In the genomic region with DNA sequence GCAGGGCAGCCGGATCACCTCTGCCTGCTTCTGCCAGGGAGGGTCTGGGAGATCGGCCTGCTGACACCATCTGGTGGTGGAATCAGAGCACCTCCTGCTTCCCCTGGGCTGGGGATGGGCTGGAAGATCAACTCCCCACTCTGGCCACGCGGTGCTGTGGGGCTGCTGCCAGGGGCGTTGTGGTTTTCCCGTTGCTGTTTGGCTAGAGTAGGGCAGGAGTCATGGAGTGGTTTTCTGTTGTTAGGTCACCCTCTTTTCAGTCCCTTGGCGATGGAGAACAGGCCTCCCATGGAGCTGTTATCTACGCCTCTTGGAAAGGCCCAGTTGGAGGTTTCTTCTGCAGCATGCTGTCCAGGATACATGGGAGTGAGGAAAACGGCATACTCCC, we compare ENCODE assay signal across 1 cellular context.
TF ChIP-seq lines count a peak whose summit lies in the region.

No MANE protein-coding gene starts in this region.

TF ChIP-seq in liver, 16 proteins besides CTCF, POLR2A, EP300 and RAD21 (continued from another document):
- TF ChIP-seq, protein P1, sequence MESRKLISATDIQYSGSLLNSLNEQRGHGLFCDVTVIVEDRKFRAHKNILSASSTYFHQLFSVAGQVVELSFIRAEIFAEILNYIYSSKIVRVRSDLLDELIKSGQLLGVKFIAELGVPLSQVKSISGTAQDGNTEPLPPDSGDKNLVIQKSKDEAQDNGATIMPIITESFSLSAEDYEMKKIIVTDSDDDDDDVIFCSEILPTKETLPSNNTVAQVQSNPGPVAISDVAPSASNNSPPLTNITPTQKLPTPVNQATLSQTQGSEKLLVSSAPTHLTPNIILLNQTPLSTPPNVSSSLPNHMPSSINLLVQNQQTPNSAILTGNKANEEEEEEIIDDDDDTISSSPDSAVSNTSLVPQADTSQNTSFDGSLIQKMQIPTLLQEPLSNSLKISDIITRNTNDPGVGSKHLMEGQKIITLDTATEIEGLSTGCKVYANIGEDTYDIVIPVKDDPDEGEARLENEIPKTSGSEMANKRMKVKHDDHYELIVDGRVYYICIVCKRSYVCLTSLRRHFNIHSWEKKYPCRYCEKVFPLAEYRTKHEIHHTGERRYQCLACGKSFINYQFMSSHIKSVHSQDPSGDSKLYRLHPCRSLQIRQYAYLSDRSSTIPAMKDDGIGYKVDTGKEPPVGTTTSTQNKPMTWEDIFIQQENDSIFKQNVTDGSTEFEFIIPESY (IDR thresholded peaks at IDR 0.05) = no peak
- TF ChIP-seq FOXA2 (IDR thresholded peaks at IDR 0.05) (no peak), JUND (IDR thresholded peaks at IDR 0.05) (no peak), HNF4A (conservative IDR thresholded peaks at IDR 0.05) (no peak), HNF4G (IDR thresholded peaks at IDR 0.05) (no peak), RXRA (IDR thresholded peaks at IDR 0.05) (no peak), EGR1 (IDR thresholded peaks at IDR 0.05; ENCODE audit: low read depth in 2 of 2) (no peak), GABPA (IDR thresholded peaks at IDR 0.05 in 1 of 2, conservative IDR thresholded peaks at IDR 0.05 in 1 of 2) (no peak)
- TF ChIP-seq, protein P2, sequence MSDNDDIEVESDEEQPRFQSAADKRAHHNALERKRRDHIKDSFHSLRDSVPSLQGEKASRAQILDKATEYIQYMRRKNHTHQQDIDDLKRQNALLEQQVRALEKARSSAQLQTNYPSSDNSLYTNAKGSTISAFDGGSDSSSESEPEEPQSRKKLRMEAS (IDR thresholded peaks at IDR 0.05) = no peak
- TF ChIP-seq, protein P3, sequence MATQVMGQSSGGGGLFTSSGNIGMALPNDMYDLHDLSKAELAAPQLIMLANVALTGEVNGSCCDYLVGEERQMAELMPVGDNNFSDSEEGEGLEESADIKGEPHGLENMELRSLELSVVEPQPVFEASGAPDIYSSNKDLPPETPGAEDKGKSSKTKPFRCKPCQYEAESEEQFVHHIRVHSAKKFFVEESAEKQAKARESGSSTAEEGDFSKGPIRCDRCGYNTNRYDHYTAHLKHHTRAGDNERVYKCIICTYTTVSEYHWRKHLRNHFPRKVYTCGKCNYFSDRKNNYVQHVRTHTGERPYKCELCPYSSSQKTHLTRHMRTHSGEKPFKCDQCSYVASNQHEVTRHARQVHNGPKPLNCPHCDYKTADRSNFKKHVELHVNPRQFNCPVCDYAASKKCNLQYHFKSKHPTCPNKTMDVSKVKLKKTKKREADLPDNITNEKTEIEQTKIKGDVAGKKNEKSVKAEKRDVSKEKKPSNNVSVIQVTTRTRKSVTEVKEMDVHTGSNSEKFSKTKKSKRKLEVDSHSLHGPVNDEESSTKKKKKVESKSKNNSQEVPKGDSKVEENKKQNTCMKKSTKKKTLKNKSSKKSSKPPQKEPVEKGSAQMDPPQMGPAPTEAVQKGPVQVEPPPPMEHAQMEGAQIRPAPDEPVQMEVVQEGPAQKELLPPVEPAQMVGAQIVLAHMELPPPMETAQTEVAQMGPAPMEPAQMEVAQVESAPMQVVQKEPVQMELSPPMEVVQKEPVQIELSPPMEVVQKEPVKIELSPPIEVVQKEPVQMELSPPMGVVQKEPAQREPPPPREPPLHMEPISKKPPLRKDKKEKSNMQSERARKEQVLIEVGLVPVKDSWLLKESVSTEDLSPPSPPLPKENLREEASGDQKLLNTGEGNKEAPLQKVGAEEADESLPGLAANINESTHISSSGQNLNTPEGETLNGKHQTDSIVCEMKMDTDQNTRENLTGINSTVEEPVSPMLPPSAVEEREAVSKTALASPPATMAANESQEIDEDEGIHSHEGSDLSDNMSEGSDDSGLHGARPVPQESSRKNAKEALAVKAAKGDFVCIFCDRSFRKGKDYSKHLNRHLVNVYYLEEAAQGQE (IDR thresholded peaks at IDR 0.05) = no peak
